Comparison of ENCODE assay signal across 1 cellular context in genomic region chr17:48592592-48592991, GRCh38.
TF ChIP-seq lines count a peak whose summit lies in the region.

No MANE protein-coding gene starts in this region.

TF ChIP-seq in HepG2, 621 proteins besides CTCF, POLR2A, EP300 and RAD21:
- TF ChIP-seq ZNF317 (CRISPR knock-in tag; IDR thresholded peaks at IDR 0.05): no peak
- TF ChIP-seq ZNF407 (CRISPR knock-in tag; IDR thresholded peaks at IDR 0.05; ENCODE audit: not compliant biosample characterization): no peak
- no peak for TF ChIP-seq MTF1 (CRISPR knock-in tag; IDR thresholded peaks at IDR 0.05)
- no peak for TF ChIP-seq GRHL1 (CRISPR knock-in tag; conservative IDR thresholded peaks at IDR 0.05)
- no peak for TF ChIP-seq ZNF12 (CRISPR knock-in tag; IDR thresholded peaks at IDR 0.05)
- TF ChIP-seq ZKSCAN1 (IDR thresholded peaks at IDR 0.05; ENCODE audit: low read length): no peak
- TF ChIP-seq BRD4 (CRISPR knock-in tag; IDR thresholded peaks at IDR 0.05): no peak
